In genomic region chr5:159339451-159339850, GRCh38 we compare ENCODE assay signal across 19 cellular contexts. TPM values are rescaled to one million over a fixed set of nuclear protein-coding genes. Genes with fewer than 3 reads are reported as not detected.
A peak's percentile ranks its signal among the peaks of the same experiment; 100 is the strongest.
DNase-seq lines count a peak whose midpoint lies in the region; ATAC-seq, FAIRE-seq and TF ChIP-seq lines count a peak whose summit lies in the region.
"Had no signal": no experiment of that assay in that cellular context is flagged by ENCODE, and none has a peak within 500 bp of the region (broad histone marks: within the 10 kb centered on the region; RNA-seq: fewer than 3 reads in every experiment).

No MANE protein-coding gene starts in this region.

- intact Hi-C loops in MCF 10A (cut with micrococcal nuclease) (no loop called here), breast epithelium (cut with DNase I; ENCODE audit: low total_unique reads) (no loop called here)

- H3K27ac Mint-ChIP-seq in MCF 10A (ENCODE audit: low read depth, unreplicated experiment), result peak overlapping the region; percentile 40
- H3K27ac Mint-ChIP-seq: B cell had no signal

- H3K9me3 ChIP-seq in breast epithelium, result peaks cover 5 to 7% of the 10 kb centered on the region in 2 donors
- H3K9me3 ChIP-seq: HAP-1, SJCRH30 had no signal

- no peaks in the 10 kb centered on the region for H3K9me3 Mint-ChIP-seq in MCF 10A (ENCODE audit: unreplicated experiment)
- H3K9me3 Mint-ChIP-seq: CD4-positive, alpha-beta T cell had no signal

- CTCF ChIA-PET in MCF 10A (lab: Yijun Ruan, JAX), result interaction anchor here (0.6 to 2.7 kb wide), 4 partner anchors 7 to 682 kb away, joined by 3 to 12 read pairs (median 5); no protein-coding TSS in a partner anchor

- no peak for TF ChIP-seq CTCF in MCF 10A (IDR thresholded peaks at IDR 0.05; ENCODE audit: unreplicated experiment)
- no peak for TF ChIP-seq CTCF in breast epithelium (IDR thresholded peaks at IDR 0.05)

- H3K36me3 ChIP-seq in breast epithelium, result no peaks in the 10 kb centered on the region
- H3K36me3 ChIP-seq: HAP-1, SJCRH30 had no signal

- no peak overlapping the region for H3K4me3 Mint-ChIP-seq in MCF 10A (ENCODE audit: unreplicated experiment)
- H3K4me3 Mint-ChIP-seq: B cell; CD4-positive, alpha-beta T cell had no signal

- peak; percentile 84 for FAIRE-seq in RCC 7860 (lab: Jason Lieb, UNC)
- FAIRE-seq: D721Med, G401.6 had no signal

- no peaks in the 10 kb centered on the region for H3K27me3 ChIP-seq in breast epithelium
- H3K27me3 ChIP-seq: SJCRH30 had no signal

- H3K27me3 Mint-ChIP-seq in MCF 10A (ENCODE audit: insufficient read depth, unreplicated experiment), result no peaks in the 10 kb centered on the region
- H3K27me3 Mint-ChIP-seq: B cell; CD4-positive, alpha-beta T cell had no signal

- DNase-seq in MCF 10A (ENCODE audit: unreplicated experiment) (peak; percentile 47), breast epithelium (ENCODE audit: low spot score in 2 of 2) (no peak), RCC 7860 (ENCODE audit: low spot score) (peak; percentile 43), NCI-H748 (lab: John Stamatoyannopoulos, UW; ENCODE audit: unreplicated experiment) (no peak), EL (no peak)
- DNase-seq in stimulated activated CD4-positive, alpha-beta T cell treated with anti-CD3 and anti-CD28 coated beads, Interleukin-4, amount 100 ng/mL, for 4 hours, result no peak
- DNase-seq: CD4-positive, alpha-beta T cell; DMS79 treated with DMSO at 0.1 percent for 48 hours; Kasumi-1; NCI-H187; NCI-H69; OCI-M1; SJCRH30 had no signal

- peaks cover 6% of the 10 kb centered on the region for H3K36me3 Mint-ChIP-seq in MCF 10A (ENCODE audit: insufficient read depth, unreplicated experiment)

- no peak overlapping the region for H3K27ac ChIP-seq in breast epithelium
- H3K27ac ChIP-seq: SJCRH30 had no signal

- POLR2A ChIA-PET in MCF 10A (lab: Yijun Ruan, JAX), result interaction anchor here (0.7 to 0.9 kb wide), 2 partner anchors 13 kb away, joined by 3 read pairs; no protein-coding TSS in a partner anchor

- peak; percentile 55 for ATAC-seq in esophagus mucosa

- H3K4me3 ChIP-seq in breast epithelium, result no peak overlapping the region
- H3K4me3 ChIP-seq: HAP-1, SJCRH30 had no signal

- TF ChIP-seq POLR2A in breast epithelium (IDR thresholded peaks at IDR 0.05), result no peak

- H3K4me1 ChIP-seq in breast epithelium, result no peaks in the 10 kb centered on the region
- H3K4me1 ChIP-seq: HAP-1 had no signal

- BruUV-seq in MCF 10A (replicated peaks; lab: Mats Ljungman, UMichigan), result no TSS peak

- peaks cover 72% of the 10 kb centered on the region for H3K4me1 Mint-ChIP-seq in MCF 10A (ENCODE audit: insufficient read depth, unreplicated experiment)

RNA-seq across cellular contexts. Expression of gene IL12B, which starts 9.2 kb away (rescaled TPM):
- total RNA-seq in MCF 10A (2022) (0.14 and 0.15 TPM in 2 replicates), breast epithelium (not detected), esophagus mucosa (0.08 TPM)
- total RNA-seq: CD4-positive, alpha-beta T cell; HT-29; SJCRH30 had no signal

Comparison
In these comparisons a context has a peak if more than half of its experiments do, and no peak if none do; other contexts are left out.
1. DNase-seq: peak in MCF 10A (single experiment) and RCC 7860 (single experiment); none in breast epithelium (0 of 2), NCI-H748 (single experiment), EL (single experiment) and stimulated activated CD4-positive, alpha-beta T cell treated with anti-CD3 and anti-CD28 coated beads, Interleukin-4, amount 100 ng/mL, for 4 hours (0 of 2).